ENCODE assay signal across 14 cellular contexts in the genomic region with DNA sequence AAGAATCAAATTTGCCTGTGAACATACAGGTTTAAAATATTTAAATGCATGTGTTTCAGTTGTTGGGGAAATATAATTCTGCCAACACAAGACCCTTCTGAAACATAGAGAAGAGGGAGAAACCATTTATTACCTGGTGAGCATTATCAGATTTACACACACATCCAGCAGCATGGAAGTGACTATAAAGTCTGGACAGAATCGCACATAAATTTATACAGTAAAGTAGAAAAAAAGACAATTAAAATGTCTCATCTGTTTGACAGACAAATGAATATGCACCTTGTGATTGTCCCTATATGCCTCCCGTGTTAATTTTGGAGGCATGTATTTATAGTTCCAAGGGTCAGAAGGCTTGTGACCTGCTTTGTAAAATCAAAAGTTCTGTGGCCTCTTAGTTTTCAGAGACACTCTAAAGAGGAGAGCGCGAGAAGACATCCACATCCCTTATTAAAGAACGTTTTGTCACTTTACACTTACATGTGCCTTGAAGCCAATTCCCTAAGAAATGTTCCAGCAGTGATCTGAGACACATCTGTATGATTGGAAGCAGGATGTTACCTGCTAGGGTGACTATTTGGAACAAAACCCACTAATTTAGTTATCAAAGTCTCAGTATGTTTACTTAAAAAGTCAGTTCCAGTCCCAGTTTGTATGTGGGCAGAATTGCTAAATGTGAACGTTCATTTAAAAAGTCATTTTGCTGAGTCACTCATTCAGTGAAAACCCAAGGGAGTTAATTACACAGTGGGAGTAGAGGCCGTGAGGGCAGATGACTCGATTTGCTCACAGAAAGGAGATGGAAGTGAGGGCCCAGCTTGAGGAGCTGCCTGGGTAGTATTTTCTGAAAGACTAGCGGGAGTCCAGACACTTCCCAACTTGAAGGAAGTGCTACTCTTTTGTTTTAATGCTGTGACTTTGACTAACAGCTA.
DNase-seq lines count a peak whose midpoint lies in the region; ATAC-seq, FAIRE-seq and TF ChIP-seq lines count a peak whose summit lies in the region.
"Had no signal": no experiment of that assay in that cellular context is flagged by ENCODE, and none has a peak within 500 bp of the region (broad histone marks: within the 10 kb centered on the region; RNA-seq: fewer than 3 reads in every experiment).

No MANE protein-coding gene starts in this region.

- no peaks in the 10 kb centered on the region for H3K27me3 ChIP-seq in HepG2 (ENCODE audit: control insufficient read depth in 1 of 2, insufficient read depth in 2 of 2, low read length in 2 of 2)
- H3K27me3 ChIP-seq: SJCRH30 had no signal

- no peaks in the 10 kb centered on the region for H4K20me1 ChIP-seq in HepG2 (ENCODE audit: insufficient read depth, low read length)

- WGBS in HepG2 (ENCODE audit: low lambda C conversion rate), result 32% methylated on average over 9 of the region's 9 CpGs

- no peak overlapping the region for H3K27ac Mint-ChIP-seq in activated CD8-positive, alpha-beta T cell treated with anti-CD3 and anti-CD28 coated beads for 36 hours
- no peak overlapping the region for H3K27ac Mint-ChIP-seq in activated CD8-positive, alpha-beta memory T cell treated with anti-CD3 and anti-CD28 coated beads, Interleukin-2, amount 10 ng/mL, durations not matched to agents 7 days and 5 days
- H3K27ac Mint-ChIP-seq: activated naive CD8-positive, alpha-beta T cell; CD4-positive, alpha-beta memory T cell had no signal

- H3K9ac ChIP-seq in SK-N-MC (ENCODE audit: insufficient read length) (no peak overlapping the region), HepG2 (ENCODE audit: insufficient read depth, low read depth, low read length) (no peak overlapping the region)

- POLR2A ChIA-PET in HepG2 (lab: Yijun Ruan, JAX), result no interaction called here
- POLR2A ChIA-PET in activated CD8-positive, alpha-beta T cell treated with anti-CD3 and anti-CD28 coated beads for 36 hours (lab: Charles Lee), result no interaction called here

- H3K27ac ChIP-seq in SK-N-MC, result no peak overlapping the region
- no peak overlapping the region for H3K27ac ChIP-seq in HepG2 (ENCODE audit: extremely low read length, insufficient read depth, low read length)
- H3K27ac ChIP-seq: SJCRH30 had no signal

- H2AFZ ChIP-seq in HepG2 (ENCODE audit: low read length), result no peak overlapping the region

- in situ Hi-C loops in HepG2 (cut with HindIII; ENCODE audit: extremely low pct_ligation_motif_present, low pct_unique_long_range_greater_than_20kb), result no loop called here

- DNase-seq in SK-N-MC (ENCODE audit: low read depth, low spot score) (peak; percentile 26), HepG2 (ENCODE audit: low spot score) (no peak)
- no peak for DNase-seq in activated CD8-positive, alpha-beta T cell treated with anti-CD3 and anti-CD28 coated beads for 36 hours
- DNase-seq in activated CD8-positive, alpha-beta memory T cell treated with anti-CD3 and anti-CD28 coated beads for 24 hours, result no peak
- no peak for DNase-seq in activated CD8-positive, alpha-beta memory T cell treated with anti-CD3 and anti-CD28 coated beads, Interleukin-2, amount 10 ng/mL, durations not matched to agents 7 days and 5 days
- DNase-seq: CD4-positive, alpha-beta memory T cell; NCI-H1694; nucleus accumbens; SJCRH30 had no signal

- TF ChIP-seq CTCF in HepG2 (CRISPR knock-in tag; IDR thresholded peaks at IDR 0.05), result no peak
- TF ChIP-seq CTCF in activated CD8-positive, alpha-beta T cell treated with anti-CD3 and anti-CD28 coated beads for 36 hours (IDR thresholded peaks at IDR 0.05), result no peak

- ATAC-seq in GM18858 (IDR thresholded peaks at IDR 0.05; ENCODE audit: unreplicated experiment) (peak; percentile 26), HG02798 (IDR thresholded peaks at IDR 0.05; ENCODE audit: poor library complexity, unreplicated experiment) (peak; percentile 27), HepG2 (no peak), GM21529 (IDR thresholded peaks at IDR 0.05; ENCODE audit: unreplicated experiment) (no peak)
- ATAC-seq in activated CD8-positive, alpha-beta T cell treated with anti-CD3 and anti-CD28 coated beads for 36 hours, result no peak
- no peak for ATAC-seq in activated CD8-positive, alpha-beta memory T cell treated with anti-CD3 and anti-CD28 coated beads, Interleukin-2, amount 10 ng/mL, durations not matched to agents 7 days and 5 days

- no peak for TF ChIP-seq RAD21 in HepG2 (CRISPR knock-in tag; IDR thresholded peaks at IDR 0.05)

- H3K9me3 ChIP-seq in SK-N-MC (ENCODE audit: low read depth, low read length), result no peaks in the 10 kb centered on the region
- no peaks in the 10 kb centered on the region; the same call in 1 of the 2 replicates for H3K9me3 ChIP-seq in HepG2 (ENCODE audit: low read length)
- H3K9me3 ChIP-seq: SJCRH30 had no signal

- no peak overlapping the region for H3K4me2 ChIP-seq in HepG2 (ENCODE audit: low read depth, low read length)

- no peaks in the 10 kb centered on the region for H3K4me1 ChIP-seq in HepG2 (ENCODE audit: insufficient read depth, low read length)
- H3K4me1 ChIP-seq: SJCRH30 had no signal

- CTCF ChIA-PET in HepG2 (lab: Yijun Ruan, JAX; ENCODE audit: low intra/inter-chr PET ratio, low total read pairs), result no interaction called here
- CTCF ChIA-PET in activated CD8-positive, alpha-beta T cell treated with anti-CD3 and anti-CD28 coated beads for 36 hours (lab: Charles Lee), result no interaction called here
- CTCF ChIA-PET in activated CD8-positive, alpha-beta memory T cell treated with anti-CD3 and anti-CD28 coated beads, Interleukin-2, amount 10 ng/mL, durations not matched to agents 7 days and 5 days (lab: Charles Lee), result no interaction called here

- TF ChIP-seq EP300 in HepG2 (IDR thresholded peaks at IDR 0.05; ENCODE audit: low read depth in 2 of 2, low read length in 2 of 2), result no peak
- no peak for TF ChIP-seq EP300 in HepG2 (CRISPR knock-in tag; IDR thresholded peaks at IDR 0.05; ENCODE audit: borderline replicate concordance)

- no TSS peak for BruUV-seq in HepG2 (replicated peaks; lab: Mats Ljungman, UMichigan)

- no peak overlapping the region for H3K4me3 ChIP-seq in SK-N-MC
- H3K4me3 ChIP-seq in HepG2 (replicated peaks in 1 of 3; ENCODE audit: insufficient read depth in 1 of 3, low read depth in 2 of 3, low read length in 3 of 3), result no peak overlapping the region
- H3K4me3 ChIP-seq: SJCRH30 had no signal

- no peaks in the 10 kb centered on the region for H3K36me3 Mint-ChIP-seq in activated CD8-positive, alpha-beta T cell treated with anti-CD3 and anti-CD28 coated beads for 36 hours (ENCODE audit: low read depth)
- H3K36me3 Mint-ChIP-seq in activated CD8-positive, alpha-beta memory T cell treated with anti-CD3 and anti-CD28 coated beads, Interleukin-2, amount 10 ng/mL, durations not matched to agents 7 days and 5 days, result no peaks in the 10 kb centered on the region
- H3K36me3 Mint-ChIP-seq: activated naive CD8-positive, alpha-beta T cell; CD4-positive, alpha-beta memory T cell had no signal

- no peaks in the 10 kb centered on the region for H3K4me1 Mint-ChIP-seq in activated CD8-positive, alpha-beta T cell treated with anti-CD3 and anti-CD28 coated beads for 36 hours (ENCODE audit: low read depth)
- H3K4me1 Mint-ChIP-seq in activated CD8-positive, alpha-beta memory T cell treated with anti-CD3 and anti-CD28 coated beads, Interleukin-2, amount 10 ng/mL, durations not matched to agents 7 days and 5 days, result no peaks in the 10 kb centered on the region
- H3K4me1 Mint-ChIP-seq: CD4-positive, alpha-beta memory T cell had no signal

- no peaks in the 10 kb centered on the region for H3K79me2 ChIP-seq in HepG2 (ENCODE audit: insufficient read depth, low read length)

- H3K36me3 ChIP-seq in SK-N-MC (ENCODE audit: insufficient read depth, low read length), result no peaks in the 10 kb centered on the region
- no peaks in the 10 kb centered on the region for H3K36me3 ChIP-seq in HepG2 (replicated peaks in 1 of 2; ENCODE audit: control insufficient read depth in 1 of 2, insufficient read depth in 2 of 2, low read length in 2 of 2)
- H3K36me3 ChIP-seq: SJCRH30 had no signal

- no peak for FAIRE-seq in HepG2 (lab: Jason Lieb, UNC)
- FAIRE-seq: colon had no signal

- H3K9me3 Mint-ChIP-seq in activated CD8-positive, alpha-beta T cell treated with anti-CD3 and anti-CD28 coated beads for 36 hours, result no peaks in the 10 kb centered on the region
- no peaks in the 10 kb centered on the region for H3K9me3 Mint-ChIP-seq in activated CD8-positive, alpha-beta memory T cell treated with anti-CD3 and anti-CD28 coated beads, Interleukin-2, amount 10 ng/mL, durations not matched to agents 7 days and 5 days (ENCODE audit: low read depth)

- no peak overlapping the region for H3K4me3 Mint-ChIP-seq in activated CD8-positive, alpha-beta T cell treated with anti-CD3 and anti-CD28 coated beads for 36 hours
- H3K4me3 Mint-ChIP-seq in activated CD8-positive, alpha-beta memory T cell treated with anti-CD3 and anti-CD28 coated beads, Interleukin-2, amount 10 ng/mL, durations not matched to agents 7 days and 5 days, result no peak overlapping the region
- H3K4me3 Mint-ChIP-seq: activated naive CD8-positive, alpha-beta T cell; CD4-positive, alpha-beta memory T cell had no signal

- H3K27me3 Mint-ChIP-seq in activated CD8-positive, alpha-beta T cell treated with anti-CD3 and anti-CD28 coated beads for 36 hours, result peaks cover 7% of the 10 kb centered on the region
- H3K27me3 Mint-ChIP-seq in activated CD8-positive, alpha-beta memory T cell treated with anti-CD3 and anti-CD28 coated beads, Interleukin-2, amount 10 ng/mL, durations not matched to agents 7 days and 5 days, result no peaks in the 10 kb centered on the region

- no peak for TF ChIP-seq POLR2A in HepG2 (IDR thresholded peaks at IDR 0.05; ENCODE audit: insufficient read depth in 1 of 2, low read depth in 2 of 2, low read length in 2 of 2)

- intact Hi-C loops in HepG2 (cut with micrococcal nuclease; ENCODE audit: unreplicated experiment), result no loop called here
- intact Hi-C loops in activated CD8-positive, alpha-beta T cell treated with anti-CD3 and anti-CD28 coated beads for 36 hours (cut with micrococcal nuclease), result no loop called here

TF ChIP-seq in HepG2, 621 proteins besides CTCF, POLR2A, EP300 and RAD21 (continues in another document):
- TF ChIP-seq NKX3-1 (CRISPR knock-in tag; IDR thresholded peaks at IDR 0.05) (no peak), KDM5A (IDR thresholded peaks at IDR 0.05; ENCODE audit: borderline replicate concordance, low read length) (no peak), SRSF1 (optimal IDR thresholded peaks at IDR 0.05; ENCODE audit: low read depth, low read length) (no peak), ZFP36L1 (CRISPR knock-in tag; IDR thresholded peaks at IDR 0.05) (no peak), MAFK (conservative IDR thresholded peaks at IDR 0.05 in 1 of 2, IDR thresholded peaks at IDR 0.05 in 1 of 2; ENCODE audit: low read length in 2 of 2) (peak; percentile 64 to 71), KLF11 (CRISPR knock-in tag; IDR thresholded peaks at IDR 0.05) (no peak), ZNF549 (CRISPR knock-in tag; IDR thresholded peaks at IDR 0.05) (no peak), MYNN (CRISPR knock-in tag; IDR thresholded peaks at IDR 0.05; ENCODE audit: low read depth) (no peak)

Comparison
In these comparisons a context has a peak if more than half of its experiments do, and no peak if none do; other contexts are left out.
1. ATAC-seq: peak in GM18858 (single experiment) and HG02798 (single experiment); none in HepG2 (single experiment), activated CD8-positive, alpha-beta T cell treated with anti-CD3 and anti-CD28 coated beads for 36 hours (single experiment), GM21529 (single experiment) and activated CD8-positive, alpha-beta memory T cell treated with anti-CD3 and anti-CD28 coated beads, Interleukin-2, amount 10 ng/mL, durations not matched to agents 7 days and 5 days (single experiment).